11 cellular contexts compared by ENCODE assay signal in genomic region chr1:158020877-158021630, GRCh38. TPM values are rescaled to one million over a fixed set of nuclear protein-coding genes. Genes with fewer than 3 reads are reported as not detected.
DNase-seq lines count a peak whose midpoint lies in the region; ATAC-seq and TF ChIP-seq lines count a peak whose summit lies in the region.
"Had no signal": no experiment of that assay in that cellular context is flagged by ENCODE, and none has a peak within 500 bp of the region (broad histone marks: within the 10 kb centered on the region; RNA-seq: fewer than 3 reads in every experiment).

No MANE protein-coding gene starts in this region.

- peaks cover 0 to 77% (median 25%) of the 10 kb centered on the region in 11 experiments; a peak in 11 of 22 replicates for H4K20me1 ChIP-seq in BLaER1 treated with 17β-estradiol and CSF1 and Interleukin-3, amounts not matched to agents 10 nM and 100 nM
- no peaks in the 10 kb centered on the region for H4K20me1 ChIP-seq in PC-3 (ENCODE audit: low read length)

- H3K18ac ChIP-seq in trophoblast cell (ENCODE audit: low read length), result no peak overlapping the region

- H4K8ac ChIP-seq in trophoblast cell (ENCODE audit: low read depth, low read length), result peak overlapping the region; percentile 13

- 0 out of 20 replicates have a peak overlapping the region, but pooled peaks of 1 of the 10 experiments have one; percentile 0 for H3K4me3 ChIP-seq in BLaER1 treated with 17β-estradiol and CSF1 and Interleukin-3, amounts not matched to agents 10 nM and 100 nM
- H3K4me3 ChIP-seq in PC-3 (ENCODE audit: low read length), result no peak overlapping the region
- H3K4me3 ChIP-seq in trophoblast cell (ENCODE audit: low read depth, low read length), result no peak overlapping the region
- H3K4me3 ChIP-seq in BE2C (ENCODE audit: low read depth, low read length), result no peak overlapping the region

- H3K27me3 ChIP-seq in BLaER1 treated with 17β-estradiol and CSF1 and Interleukin-3, amounts not matched to agents 10 nM and 100 nM, result no peaks in the 10 kb centered on the region
- H3K27me3 ChIP-seq in PC-3 (ENCODE audit: low read length) (no peaks in the 10 kb centered on the region), trophoblast cell (ENCODE audit: insufficient read depth, low read length) (no peaks in the 10 kb centered on the region), BE2C (peaks cover 7% of the 10 kb centered on the region)

- H4K12ac ChIP-seq in trophoblast cell (ENCODE audit: low read depth, low read length), result no peak overlapping the region

- ATAC-seq in PC-3 (no peak), GM18505 (IDR thresholded peaks at IDR 0.05; ENCODE audit: unreplicated experiment) (no peak)

- peak overlapping the region; percentile 60 for H2BK120ac ChIP-seq in trophoblast cell (ENCODE audit: insufficient read depth, low read length, poor library complexity)

- peaks cover 5% of the 10 kb centered on the region for H3F3A ChIP-seq in PC-3 (ENCODE audit: low read length, unreplicated experiment)

- WGBS in trophoblast cell (ENCODE audit: extremely low coverage, insufficient coverage, insufficient read length), result no CpG with 5 or more reads among the region's 6 CpGs

- peaks cover 36 to 96% (median 69%) of the 10 kb centered on the region in 10 experiments for H3K4me1 ChIP-seq in BLaER1 treated with 17β-estradiol and CSF1 and Interleukin-3, amounts not matched to agents 10 nM and 100 nM
- H3K4me1 ChIP-seq in PC-3 (ENCODE audit: insufficient read depth, low read length), result peaks cover 82% of the 10 kb centered on the region
- H3K4me1 ChIP-seq in trophoblast cell (ENCODE audit: control insufficient read depth in 1 of 2, insufficient read depth in 2 of 2, low read length in 2 of 2), result peaks cover 41 to 48% of the 10 kb centered on the region in 2 experiments
- H3K4me1 ChIP-seq in BE2C, result no peaks in the 10 kb centered on the region

- peaks cover 34% of the 10 kb centered on the region for H3K79me1 ChIP-seq in trophoblast cell (ENCODE audit: low read length)

- peak overlapping the region; percentile 19 for H4K91ac ChIP-seq in trophoblast cell (ENCODE audit: low read depth, low read length)

- POLR2A ChIA-PET in PC-3 (lab: Charles Lee; ENCODE audit: unreplicated experiment), result interaction anchor here (0.5 kb wide), 1 partner anchor 1892 kb away, joined by 4 read pairs; no protein-coding TSS in a partner anchor

- H3K9ac ChIP-seq in BLaER1 treated with 17β-estradiol and CSF1 and Interleukin-3, amounts not matched to agents 10 nM and 100 nM, result no peak overlapping the region
- H3K9ac ChIP-seq in PC-3 (ENCODE audit: low read length) (no peak overlapping the region), trophoblast cell (ENCODE audit: low read length) (no peak overlapping the region)

- H3K79me2 ChIP-seq in PC-3 (ENCODE audit: low read length) (peaks cover 81% of the 10 kb centered on the region), trophoblast cell (ENCODE audit: control insufficient read depth, insufficient read depth, low read length, poor library complexity) (peaks cover 11% of the 10 kb centered on the region)

- DNase-seq in PC-3 (no peak), epithelial cell of prostate (ENCODE audit: low read depth, low spot score) (no peak), trophoblast cell (no peak), hypothalamus (lab: John Stamatoyannopoulos, UW) (no peak), BE2C (no peak)
- DNase-seq in NK-92 treated with Interleukin-12 subunit alpha and Interleukin-12 subunit beta, amount 100 ng/mL, for 24 hours (lab: John Stamatoyannopoulos, UW), result no peak
- DNase-seq: Caco-2; glutamatergic neuron; stimulated activated CD4-positive, alpha-beta T cell treated with anti-CD3 and anti-CD28 coated beads, Interleukin-2, amount 100 ng/mL, for 48 hours had no signal

- no peak overlapping the region for H2AK5ac ChIP-seq in trophoblast cell (ENCODE audit: low read length)

- peak overlapping the region; percentile 87 for H3K4ac ChIP-seq in trophoblast cell (ENCODE audit: low read depth, low read length)

- H3K27ac ChIP-seq in BLaER1 treated with 17β-estradiol and CSF1 and Interleukin-3, amounts not matched to agents 10 nM and 100 nM, result peak overlapping the region in 4 of 11 experiments; percentile 11 to 50 (median 40); a peak in 6 of 22 replicates
- H3K27ac ChIP-seq in PC-3 (ENCODE audit: low read length) (no peak overlapping the region), epithelial cell of prostate (peak overlapping the region; percentile 100), trophoblast cell (ENCODE audit: low read depth, low read length) (peak overlapping the region; percentile 69)

- peak overlapping the region; percentile 45 for H3K14ac ChIP-seq in trophoblast cell (ENCODE audit: low read length)

- H3K36me3 ChIP-seq in BLaER1 treated with 17β-estradiol and CSF1 and Interleukin-3, amounts not matched to agents 10 nM and 100 nM, result no peaks in the 10 kb centered on the region
- H3K36me3 ChIP-seq in PC-3 (ENCODE audit: low read depth, low read length) (no peaks in the 10 kb centered on the region), trophoblast cell (ENCODE audit: control insufficient read depth in 1 of 2, insufficient read depth in 2 of 2, low read length in 2 of 2) (peaks cover 2% of the 10 kb centered on the region in 2 experiments), BE2C (no peaks in the 10 kb centered on the region)

- no peaks in the 10 kb centered on the region for H3K9me3 ChIP-seq in BLaER1 treated with 17β-estradiol and CSF1 and Interleukin-3, amounts not matched to agents 10 nM and 100 nM (replicated peaks in 1 of 11)
- H3K9me3 ChIP-seq in PC-3 (ENCODE audit: low read length) (no peaks in the 10 kb centered on the region), trophoblast cell (ENCODE audit: insufficient read depth, low read depth, low read length) (no peaks in the 10 kb centered on the region), BE2C (no peaks in the 10 kb centered on the region)
- H3K9me3 ChIP-seq: Caco-2 had no signal

- intact Hi-C loops in PC-3 (cut with micrococcal nuclease), result no loop called here

- peak overlapping the region in 10 of 11 experiments; percentile 0 to 92 (median 64); a peak in 17 of 22 replicates for H3K4me2 ChIP-seq in BLaER1 treated with 17β-estradiol and CSF1 and Interleukin-3, amounts not matched to agents 10 nM and 100 nM
- peak overlapping the region; percentile 75 for H3K4me2 ChIP-seq in PC-3 (ENCODE audit: low read length)
- H3K4me2 ChIP-seq in trophoblast cell (ENCODE audit: low read length), result no peak overlapping the region

- no peaks in the 10 kb centered on the region for H3K9me2 ChIP-seq in PC-3 (replicated peaks; ENCODE audit: low read length)

- H2BK5ac ChIP-seq in trophoblast cell (ENCODE audit: low read depth, low read length, poor library complexity), result peak overlapping the region; percentile 53

- H3K23ac ChIP-seq in trophoblast cell (ENCODE audit: low read length), result no peak overlapping the region

- TSS peak; percentile 46 for BruUV-seq in PC-3 (replicated peaks; lab: Mats Ljungman, UMichigan)

- TF ChIP-seq CTCF in PC-3 (conservative IDR thresholded peaks at IDR 0.05; ENCODE audit: low read depth, low read length) (no peak), BE2C (IDR thresholded peaks at IDR 0.05; ENCODE audit: low read depth, low read length) (no peak)

- H2BK12ac ChIP-seq in trophoblast cell (ENCODE audit: low read length), result peak overlapping the region; percentile 51

- no peak for TF ChIP-seq POLR2A in GM18505 (IDR thresholded peaks at IDR 0.05; ENCODE audit: borderline replicate concordance, extremely low read depth, insufficient read depth, insufficient read length)

- H2AFZ ChIP-seq in PC-3 (ENCODE audit: low read length) (no peak overlapping the region), trophoblast cell (ENCODE audit: insufficient read depth, low read length, poor library complexity) (no peak overlapping the region)

- CTCF ChIA-PET in PC-3 (lab: Charles Lee), result no interaction called here

RNA-seq across cellular contexts. Expression of gene KIRREL1, which starts 27.6 kb away (rescaled TPM):
- total RNA-seq in PC-3 (2014; rRNA removed), result 49.8 and 57.1 TPM in 2 replicates
- 42.1 and 42.5 TPM in 2 replicates for polyA plus RNA-seq in trophoblast cell (2013)
- polyA plus RNA-seq in BE2C (2012; ENCODE audit: insufficient read depth, insufficient read length, low read depth), result not detected
